In genomic region chr3:191415566-191415965, GRCh38 we compare ENCODE assay signal across 24 cellular contexts. TPM values are rescaled to one million over a fixed set of nuclear protein-coding genes. Genes with fewer than 3 reads are reported as not detected.
"Had no signal": no experiment of that assay in that cellular context is flagged by ENCODE, and none has a peak within 500 bp of the region (broad histone marks: within the 10 kb centered on the region; RNA-seq: fewer than 3 reads in every experiment).

No MANE protein-coding gene starts in this region.

- H3K4me3 ChIP-seq: SJSA1, SK-N-MC had no signal

- DNase-seq: Karpas-422, KG1, MM.1S, NCI-H1092 treated with DMSO at 0.1 percent for 48 hours, NCI-H1436, NCI-H187, NCI-H2029, NCI-H2081 treated with DMSO at 0.1 percent for 48 hours, NCI-H2171, NCI-H226, NCI-H446, NCI-H510A, NCI-H524 treated with DMSO at 0.1 percent for 48 hours, NCI-H774, Right ventricle myocardium superior, RPMI8226, SIG-M5, SW 1271, T-cell had no signal

- H3K36me3 ChIP-seq: SJSA1 had no signal

- ATAC-seq: T-cell had no signal

- H3K4me1 ChIP-seq: SJSA1 had no signal

- H3K27ac ChIP-seq: HL-60, SJSA1, SK-N-MC had no signal

- FAIRE-seq: HTR-8/SVneo, RCC 7860 had no signal

- H3K9me3 ChIP-seq: SJSA1 had no signal

- H3K27me3 ChIP-seq: SJSA1 had no signal

RNA-seq across cellular contexts. Expression of gene PYDC2, which starts 45.4 kb away (rescaled TPM):
- total RNA-seq: Right ventricle myocardium superior, SJSA1, T-cell had no signal
